Comparison of ENCODE assay signal across 21 cellular contexts in genomic region chr9:33404782-33405362, GRCh38. TPM values are rescaled to one million over a fixed set of nuclear protein-coding genes. Genes with fewer than 3 reads are reported as not detected.
DNase-seq lines count a peak whose midpoint lies in the region; ATAC-seq and TF ChIP-seq lines count a peak whose summit lies in the region.
"Had no signal": no experiment of that assay in that cellular context is flagged by ENCODE, and none has a peak within 500 bp of the region (broad histone marks: within the 10 kb centered on the region; RNA-seq: fewer than 3 reads in every experiment).

No MANE protein-coding gene starts in this region.

- H3K4me3 Mint-ChIP-seq in CD4-positive, alpha-beta T cell = no peak overlapping the region
- H3K4me3 Mint-ChIP-seq in WTC11 = no peak overlapping the region
- H3K4me3 Mint-ChIP-seq: HFFc6 had no signal

- H3K4me1 Mint-ChIP-seq in CD4-positive, alpha-beta T cell (ENCODE audit: low read depth) = peaks cover 6% of the 10 kb centered on the region
- H3K4me1 Mint-ChIP-seq in WTC11 = no peaks in the 10 kb centered on the region

- H3K4me3 ChIP-seq in OCI-LY7 (ENCODE audit: low read depth, low read length, poor library complexity, severe bottlenecking) (no peak overlapping the region), esophagus squamous epithelium (no peak overlapping the region)
- H3K4me3 ChIP-seq: adrenal gland had no signal

- no peak for TF ChIP-seq POLR2A in esophagus squamous epithelium (IDR thresholded peaks at IDR 0.05)

- no peaks in the 10 kb centered on the region for H3K9me3 Mint-ChIP-seq in CD4-positive, alpha-beta T cell
- H3K9me3 Mint-ChIP-seq in WTC11 = no peaks in the 10 kb centered on the region
- H3K9me3 Mint-ChIP-seq: HFFc6 had no signal

- H3K4me1 ChIP-seq in OCI-LY7 (ENCODE audit: insufficient read depth, low read length, poor library complexity, severe bottlenecking) = no peaks in the 10 kb centered on the region
- peaks cover 0 to 50% (median 21%) of the 10 kb centered on the region in 3 donors for H3K4me1 ChIP-seq in esophagus squamous epithelium
- H3K4me1 ChIP-seq: adrenal gland had no signal

- CTCF ChIA-PET in CD4-positive, alpha-beta T cell (lab: Charles Lee) = interaction anchor here (1.1 to 3.4 kb wide), 4 partner anchors 10 to 61 kb away, joined by 3 to 36 read pairs (median 14); partner anchors contain the start of gene AQP3
- CTCF ChIA-PET in OCI-LY7 (lab: Charles Lee; ENCODE audit: unreplicated experiment) = no interaction called here
- CTCF ChIA-PET in WTC11 (lab: Charles Lee) = interaction anchor here (1.0 to 4.3 kb wide), 10 partner anchors 11 to 112 kb away, joined by 3 to 62 read pairs (median 20); partner anchors contain the start of gene AQP3

- H4K20me1 ChIP-seq in OCI-LY7 (ENCODE audit: insufficient read depth, low read length) = no peaks in the 10 kb centered on the region

- TF ChIP-seq CTCF in CD4-positive, alpha-beta T cell (IDR thresholded peaks at IDR 0.05) = no peak
- no peak for TF ChIP-seq CTCF in OCI-LY7 (conservative IDR thresholded peaks at IDR 0.05; ENCODE audit: low read length)
- TF ChIP-seq CTCF in esophagus squamous epithelium (IDR thresholded peaks at IDR 0.05) = no peak
- no peak for TF ChIP-seq CTCF in omental fat pad (IDR thresholded peaks at IDR 0.05)
- no peak for TF ChIP-seq CTCF in WTC11 (IDR thresholded peaks at IDR 0.05)

- WGBS in esophagus squamous epithelium, 2 donors = 79 to 80% methylated on average over 4 of the region's 4 CpGs

- POLR2A ChIA-PET in CD4-positive, alpha-beta T cell (lab: Charles Lee) = interaction anchor here (0.9 to 3.4 kb wide), 5 partner anchors 10 to 69 kb away, joined by 3 to 24 read pairs (median 5); partner anchors contain the start of genes AQP3 and NOL6
- POLR2A ChIA-PET in OCI-LY7 (lab: Charles Lee) (interaction anchor here (0.8 kb wide), 1 partner anchor 28 kb away, joined by 3 read pairs; no protein-coding TSS in a partner anchor), WTC11 (lab: Charles Lee) (no interaction called here)

- BruUV-seq in OCI-LY7 (replicated peaks; lab: Mats Ljungman, UMichigan) = no TSS peak

- no peak for ATAC-seq in CD4-positive, alpha-beta T cell (ENCODE audit: poor library complexity)
- ATAC-seq in omental fat pad (ENCODE audit: low FRiP score) = peak; percentile 81
- ATAC-seq in WTC11 = no peak
- ATAC-seq in HG02884 (IDR thresholded peaks at IDR 0.05; ENCODE audit: unreplicated experiment) = no peak
- no peak for ATAC-seq in GM19035 (IDR thresholded peaks at IDR 0.05; ENCODE audit: unreplicated experiment)

- H3K9me3 ChIP-seq in CD4-positive, alpha-beta T cell (ENCODE audit: control insufficient read depth, low read length) = no peaks in the 10 kb centered on the region
- H3K9me3 ChIP-seq in OCI-LY7 (ENCODE audit: low read length) (no peaks in the 10 kb centered on the region), esophagus squamous epithelium (no peaks in the 10 kb centered on the region)
- H3K9me3 ChIP-seq: adrenal gland had no signal

- no peaks in the 10 kb centered on the region for H3K9me2 ChIP-seq in OCI-LY7 (ENCODE audit: insufficient read depth, low read length)

- intact Hi-C loops in CD4-positive, alpha-beta T cell (cut with DNase I, micrococcal nuclease) = loop anchor here (5.0 kb wide), 2 partner anchors 112 to 217 kb away; no protein-coding TSS in a partner anchor
- intact Hi-C loops in OCI-LY7 (cut with micrococcal nuclease; ENCODE audit: unreplicated experiment) (loop anchor here (5.0 kb wide), 1 partner anchor 112 kb away; no protein-coding TSS in a partner anchor), esophagus squamous epithelium (cut with DNase I) (loop anchor here (5.0 kb wide), 2 partner anchors 42 to 57 kb away; partner anchors contain the start of gene AQP3)

- peak overlapping the region; percentile 45 for H3K27ac Mint-ChIP-seq in CD4-positive, alpha-beta T cell
- no peak overlapping the region for H3K27ac Mint-ChIP-seq in WTC11
- H3K27ac Mint-ChIP-seq: HFFc6 had no signal

- no peak overlapping the region for H3K27ac ChIP-seq in CD4-positive, alpha-beta T cell (ENCODE audit: low read depth, low read length)
- H3K27ac ChIP-seq in OCI-LY7 (ENCODE audit: low read depth, low read length, poor library complexity, severe bottlenecking) (no peak overlapping the region), esophagus squamous epithelium (peak overlapping the region; percentile 4 to 25 (median 13))
- H3K27ac ChIP-seq: adrenal gland had no signal

- H3K36me3 ChIP-seq in OCI-LY7 (ENCODE audit: insufficient read depth, low read length) (no peaks in the 10 kb centered on the region), esophagus squamous epithelium (no peaks in the 10 kb centered on the region)
- H3K36me3 ChIP-seq: adrenal gland had no signal

- no peak overlapping the region for H3K4me2 ChIP-seq in OCI-LY7 (ENCODE audit: low read length)

- no peaks in the 10 kb centered on the region for H3K27me3 Mint-ChIP-seq in CD4-positive, alpha-beta T cell
- no peaks in the 10 kb centered on the region; the same call in 1 of the 2 replicates for H3K27me3 Mint-ChIP-seq in WTC11 (ENCODE audit: low read depth)

- DNase-seq in CD4-positive, alpha-beta T cell = no peak
- DNase-seq in OCI-LY7 (ENCODE audit: low spot score) = peak; percentile 13
- no peak for DNase-seq in esophagus squamous epithelium (lab: John Stamatoyannopoulos, UW)
- no peak for DNase-seq in omental fat pad (ENCODE audit: low spot score)
- no peak for DNase-seq in retina
- DNase-seq in WTC11 (ENCODE audit: low spot score) = no peak
- DNase-seq: activated CD4-positive, alpha-beta T cell treated with anti-CD3 and anti-CD28 coated beads for 4 hours; activated T-cell treated with anti-CD3 and anti-CD28 coated beads for 4 hours; cortex of kidney; DMS79 treated with DMSO at 0.1 percent for 48 hours; HFFc6; Karpas-422; NCI-H1417; NCI-H510A; T-helper 2 cell had no signal

- H3K79me2 ChIP-seq in OCI-LY7 (ENCODE audit: insufficient read depth, low read depth, low read length) = no peaks in the 10 kb centered on the region

- no peak overlapping the region for H2AFZ ChIP-seq in OCI-LY7 (ENCODE audit: low read length)

- no peaks in the 10 kb centered on the region for H3K27me3 ChIP-seq in CD4-positive, alpha-beta T cell (ENCODE audit: control insufficient read depth, insufficient read depth, low read length)
- no peaks in the 10 kb centered on the region for H3K27me3 ChIP-seq in esophagus squamous epithelium
- H3K27me3 ChIP-seq: adrenal gland had no signal

- no peaks in the 10 kb centered on the region for H3K36me3 Mint-ChIP-seq in CD4-positive, alpha-beta T cell (ENCODE audit: low read depth)
- H3K36me3 Mint-ChIP-seq in WTC11 = no peaks in the 10 kb centered on the region

TF ChIP-seq in WTC11, 78 proteins besides CTCF, POLR2A, EP300 and RAD21:
- TF ChIP-seq NR2C2 (CRISPR knock-in tag; IDR thresholded peaks at IDR 0.05) (no peak), CBFB (CRISPR knock-in tag; IDR thresholded peaks at IDR 0.05; ENCODE audit: low read depth) (no peak), ATF6 (CRISPR knock-in tag; IDR thresholded peaks at IDR 0.05) (no peak), GTF2I (CRISPR knock-in tag; conservative IDR thresholded peaks at IDR 0.05) (no peak), GABPB1 (CRISPR knock-in tag; IDR thresholded peaks at IDR 0.05) (no peak), IRF1 (CRISPR knock-in tag; IDR thresholded peaks at IDR 0.05) (no peak), PRRX2 (CRISPR knock-in tag; IDR thresholded peaks at IDR 0.05) (no peak), ZNF219 (CRISPR knock-in tag; IDR thresholded peaks at IDR 0.05; ENCODE audit: borderline replicate concordance) (no peak), ZNF121 (CRISPR knock-in tag; IDR thresholded peaks at IDR 0.05) (no peak)

RNA-seq across cellular contexts. Expression of gene AQP7, which starts 2.5 kb away (rescaled TPM):
- under 1 TPM; 0.25 to 0.27 TPM for total RNA-seq in CD4-positive, alpha-beta T cell
- not detected in 2 replicates for total RNA-seq in OCI-LY7 (2014; rRNA removed; shearing (Covaris generic))
- total RNA-seq in OCI-LY7 (2022) (1.4 and 2.2 TPM in 2 replicates), esophagus squamous epithelium (under 1 TPM in 2 of 4 donors, not detected in 2; 0.15 to 0.57 TPM), omental fat pad (100 to 1,000 TPM; 128 to 466 (median 169) TPM), WTC11 (2021) (0.09 to 0.23 TPM (median 0.17 TPM) in 3 replicates)
- total RNA-seq: HFFc6, lung microvascular endothelial cell, osteocyte, RPMI7951 had no signal

RNA-seq across cellular contexts. Expression of gene AQP3, which starts 42.5 kb away (rescaled TPM):
- total RNA-seq in CD4-positive, alpha-beta T cell = 100 to 1,000 TPM in 1 of 2 experiments, 10 to 100 TPM in 1; 99.8 to 106 TPM
- total RNA-seq in OCI-LY7 (2014; rRNA removed; shearing (Covaris generic)) = 16.0 TPM in 2 replicates
- total RNA-seq in OCI-LY7 (2022) (28.5 and 30.6 TPM in 2 replicates), esophagus squamous epithelium (1,000 to 10,000 TPM; 1,484 to 2,988 (median 2,291) TPM), omental fat pad (100 to 1,000 TPM in 1 of 4 donors, 10 to 100 TPM in 2, 1 to 10 TPM in 1; 9.9 to 139 (median 46.3) TPM), WTC11 (2021) (3.0 to 3.6 TPM (median 3.5 TPM) in 3 replicates)

Comparison
In these comparisons a context has a peak if more than half of its experiments do, and no peak if none do; other contexts are left out.
1. H3K27ac ChIP-seq: peak in esophagus squamous epithelium (4 of 4); none in CD4-positive, alpha-beta T cell (single experiment) and OCI-LY7 (single experiment).
2. RNA of gene AQP7, which starts 2.5 kb away (total RNA-seq): 128 to 466 TPM in omental fat pad; 1.4 to 2.2 TPM in OCI-LY7, 0.25 to 0.27 TPM in CD4-positive, alpha-beta T cell, 0.15 to 0.57 TPM in esophagus squamous epithelium and 0.09 to 0.23 TPM in WTC11; every median in the first group is over 10 times any median in the second.
3. RNA of gene AQP3, which starts 42.5 kb away (total RNA-seq): 1,484 to 2,988 TPM in esophagus squamous epithelium; 99.8 to 106 TPM in CD4-positive, alpha-beta T cell, 9.9 to 139 TPM in omental fat pad, 16.0 to 30.6 TPM in OCI-LY7 and 3.0 to 3.6 TPM in WTC11; every median in the first group is over 10 times any median in the second.